Comparison of ENCODE assay signal across 9 cellular contexts in genomic region chr4:73593631-73594241, GRCh38.
A peak's percentile ranks its signal among the peaks of the same experiment; 100 is the strongest.
DNase-seq lines count a peak whose midpoint lies in the region; ATAC-seq and TF ChIP-seq lines count a peak whose summit lies in the region.
"Had no signal": no experiment of that assay in that cellular context is flagged by ENCODE, and none has a peak within 500 bp of the region (broad histone marks: within the 10 kb centered on the region; RNA-seq: fewer than 3 reads in every experiment).

No MANE protein-coding gene starts in this region.

- no peaks in the 10 kb centered on the region for H3K36me3 ChIP-seq in ACC112 (ENCODE audit: insufficient read depth, low read length)

- peak overlapping the region; percentile 13 for H2AFZ ChIP-seq in ACC112 (ENCODE audit: low read length, unreplicated experiment)

- H3K79me2 ChIP-seq in ACC112 (ENCODE audit: control insufficient read depth, insufficient read depth, low read length, unreplicated experiment), result no peaks in the 10 kb centered on the region

- peaks cover 19% of the 10 kb centered on the region for H3K4me1 ChIP-seq in ACC112 (ENCODE audit: control insufficient read depth, insufficient read depth, low read length, unreplicated experiment)

- H3K27ac ChIP-seq in ACC112 (ENCODE audit: low read depth, low read length), result no peak overlapping the region

- peak; percentile 36 for TF ChIP-seq CTCF in GM20000 (IDR thresholded peaks at IDR 0.05; ENCODE audit: extremely low read depth, missing control alignments)

- DNase-seq in GM20000 (ENCODE audit: low spot score) (no peak), SKM-1 (lab: John Stamatoyannopoulos, UW; ENCODE audit: unreplicated experiment) (peak; percentile 25), glomerular visceral epithelial cell (ENCODE audit: extremely low spot score) (peak; percentile 38), DMS79 treated with DMSO at 0.1 percent for 48 hours (lab: John Stamatoyannopoulos, UW) (no peak)
- DNase-seq in activated naive CD4-positive, alpha-beta T cell treated with anti-CD3 and anti-CD28 coated beads, Interleukin-2, amount 50 U/mL, for 16 hours, result no peak
- no peak for DNase-seq in stimulated activated naive CD8-positive, alpha-beta T cell treated with anti-CD3 and anti-CD28 coated beads, Interleukin-15, Interleukin-2, amounts not matched to agents 100 U/mL and 50 U/mL, for 24 hours

- ATAC-seq in stimulated activated naive CD8-positive, alpha-beta T cell treated with anti-CD3 and anti-CD28 coated beads, Interleukin-15, Interleukin-2, amounts not matched to agents 100 U/mL and 50 U/mL, for 24 hours, result no peak
- no peak for ATAC-seq in GM19463 (IDR thresholded peaks at IDR 0.05; ENCODE audit: unreplicated experiment)

- H3K4me3 ChIP-seq in ACC112 (ENCODE audit: low read depth, low read length), result no peak overlapping the region
- H3K4me3 ChIP-seq: lung had no signal

- no peaks in the 10 kb centered on the region for H3K27me3 ChIP-seq in ACC112 (ENCODE audit: insufficient read depth, low read length)

Comparison
In these comparisons a context has a peak if more than half of its experiments do, and no peak if none do; other contexts are left out.
1. DNase-seq: peak in SKM-1 (single experiment) and glomerular visceral epithelial cell (single experiment); none in GM20000 (single experiment), activated naive CD4-positive, alpha-beta T cell treated with anti-CD3 and anti-CD28 coated beads, Interleukin-2, amount 50 U/mL, for 16 hours (single experiment), stimulated activated naive CD8-positive, alpha-beta T cell treated with anti-CD3 and anti-CD28 coated beads, Interleukin-15, Interleukin-2, amounts not matched to agents 100 U/mL and 50 U/mL, for 24 hours (single experiment) and DMS79 treated with DMSO at 0.1 percent for 48 hours (single experiment).